8 cellular contexts compared by ENCODE assay signal in the genomic region with DNA sequence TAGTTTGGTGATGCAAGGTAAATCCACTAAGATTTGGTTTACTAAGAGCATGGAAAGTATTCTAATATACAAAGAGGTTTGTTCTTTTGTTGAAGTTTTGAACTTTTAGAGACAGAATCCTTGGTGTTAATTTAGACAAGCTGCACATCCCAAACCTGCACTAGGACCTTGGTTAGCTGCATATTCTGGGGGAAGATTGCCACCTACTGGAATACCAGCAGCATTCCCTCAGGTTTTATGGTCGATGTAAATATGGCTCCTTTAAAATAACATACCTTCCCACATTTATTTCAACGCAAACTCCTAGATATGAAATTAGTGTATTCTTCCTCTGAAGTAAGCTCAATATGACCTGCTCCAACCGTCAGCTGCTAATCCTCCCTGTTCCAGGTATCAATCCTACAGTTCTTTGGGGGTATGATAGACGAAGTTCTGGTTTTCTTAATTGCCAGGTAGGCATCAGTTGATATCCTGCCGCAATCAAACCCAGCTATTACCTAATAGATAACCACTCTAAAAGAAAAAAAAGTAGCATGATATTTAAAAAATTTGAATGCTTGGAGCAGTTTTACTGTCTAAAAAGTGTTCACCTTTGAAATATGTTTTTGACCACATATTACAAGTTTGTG.
DNase-seq lines count a peak whose midpoint lies in the region; ATAC-seq, FAIRE-seq and TF ChIP-seq lines count a peak whose summit lies in the region.

No MANE protein-coding gene starts in this region.

- H3K4me3 ChIP-seq in A549 (no peak overlapping the region), thyroid gland (replicated peaks in 1 of 3) (no peak overlapping the region)

- H3K27ac ChIP-seq in A549 (no peak overlapping the region), thyroid gland (no peak overlapping the region)

- 0 out of 3 replicates have a peak overlapping the region, but pooled peaks have one; percentile 25 for H3K4me2 ChIP-seq in A549

- no peaks in the 10 kb centered on the region for H3K4me1 Mint-ChIP-seq in activated naive CD8-positive, alpha-beta T cell treated with anti-CD3 and anti-CD28 coated beads for 36 hours

- POLR2A ChIA-PET in A549 (lab: Yijun Ruan, JAX) = no interaction called here

- no peak overlapping the region for H3K27ac Mint-ChIP-seq in activated naive CD8-positive, alpha-beta T cell treated with anti-CD3 and anti-CD28 coated beads for 36 hours

- no peaks in the 10 kb centered on the region for H3K36me3 ChIP-seq in thyroid gland

- H3K27me3 Mint-ChIP-seq in activated naive CD8-positive, alpha-beta T cell treated with anti-CD3 and anti-CD28 coated beads for 36 hours = no peaks in the 10 kb centered on the region

- peak; percentile 54 to 76; a peak in 3 of 6 replicates for ATAC-seq in A549
- ATAC-seq in HG03025 (IDR thresholded peaks at IDR 0.05; ENCODE audit: low FRiP score, unreplicated experiment) = no peak

- TF ChIP-seq EP300 in A549 (IDR thresholded peaks at IDR 0.05) = no peak

- H3K4me3 Mint-ChIP-seq in activated naive CD8-positive, alpha-beta T cell treated with anti-CD3 and anti-CD28 coated beads for 36 hours = no peak overlapping the region

- TF ChIP-seq CTCF in A549 (IDR thresholded peaks at IDR 0.05) (peak; percentile 57), GM13976 (IDR thresholded peaks at IDR 0.05; ENCODE audit: borderline replicate concordance, control extremely low read depth, extremely low read depth, insufficient read depth, missing control alignments) (peak; percentile 61), thyroid gland (IDR thresholded peaks at IDR 0.05) (peak in 5 of 6 experiments; percentile 13 to 57 (median 53))

- TF ChIP-seq POLR2A in A549 (IDR thresholded peaks at IDR 0.05; ENCODE audit: low read length) = no peak
- no peak for TF ChIP-seq POLR2A in thyroid gland (IDR thresholded peaks at IDR 0.05)

- TF ChIP-seq RAD21 in A549 (conservative IDR thresholded peaks at IDR 0.05 in 1 of 2, IDR thresholded peaks at IDR 0.05 in 1 of 2) = peak; percentile 66 to 71

- no peaks in the 10 kb centered on the region for H3K36me3 Mint-ChIP-seq in activated naive CD8-positive, alpha-beta T cell treated with anti-CD3 and anti-CD28 coated beads for 36 hours

- H3K27me3 ChIP-seq in thyroid gland = no peaks in the 10 kb centered on the region

- WGBS in A549 (ENCODE audit: missing lambda C conversion rate) = 1% methylated on average over 5 of the region's 5 CpGs
- 26 to 30% methylated on average over 5 of the region's 5 CpGs for WGBS in thyroid gland, 2 donors

- peaks cover 2% of the 10 kb centered on the region for H3K9me3 Mint-ChIP-seq in activated naive CD8-positive, alpha-beta T cell treated with anti-CD3 and anti-CD28 coated beads for 36 hours

- DNase-seq in A549 (ENCODE audit: low read depth in 1 of 2, low spot score in 1 of 2) (peak; percentile 1 to 53), GM13976 (ENCODE audit: low spot score) (no peak), MV-4-11 (lab: John Stamatoyannopoulos, UW) (peak; percentile 7), SK-MEL-5 (ENCODE audit: low read depth, low spot score) (peak; percentile 71), globus pallidus (ENCODE audit: low spot score) (peak; percentile 30), thyroid gland (no peak)
- DNase-seq in activated naive CD8-positive, alpha-beta T cell treated with anti-CD3 and anti-CD28 coated beads for 36 hours = no peak

- H3K4me1 ChIP-seq in A549 (no peaks in the 10 kb centered on the region), thyroid gland (no peaks in the 10 kb centered on the region)

- H3K9me3 ChIP-seq in A549 (no peaks in the 10 kb centered on the region), thyroid gland (no peaks in the 10 kb centered on the region)

- intact Hi-C loops in thyroid gland (cut with DNase I) = no loop called here

- in situ Hi-C loops in GM13976 (cut with MboI; ENCODE audit: low sequenced_read_pairs, unreplicated experiment) = loop anchor here (25.0 kb wide), 1 partner anchor 1045 kb away; no protein-coding TSS in a partner anchor
- in situ Hi-C loops in SK-MEL-5 (cut with HindIII; ENCODE audit: low pct_unique_long_range_greater_than_20kb, low sequenced_read_pairs) = no loop called here

- no peak for FAIRE-seq in A549 (lab: Jason Lieb, UNC)

- CTCF ChIA-PET in A549 (lab: Yijun Ruan, JAX) = interaction anchor here (0.7 to 1.2 kb wide), 2 partner anchors 1049 to 1050 kb away, joined by 3 to 12 read pairs; no protein-coding TSS in a partner anchor

TF ChIP-seq in A549, 52 proteins besides CTCF, POLR2A, EP300 and RAD21:
- peak; percentile 50 for TF ChIP-seq SMC3 (IDR thresholded peaks at IDR 0.05)
- TF ChIP-seq CBX8 (IDR thresholded peaks at IDR 0.05) = no peak
TF ChIP-seq in A549: peak in this region for 1.

Comparison
In these comparisons a context has a peak if more than half of its experiments do, and no peak if none do; other contexts are left out.
1. DNase-seq: peak in A549 (2 of 2), MV-4-11 (single experiment), SK-MEL-5 (single experiment) and globus pallidus (single experiment); none in GM13976 (single experiment), thyroid gland (0 of 2) and activated naive CD8-positive, alpha-beta T cell treated with anti-CD3 and anti-CD28 coated beads for 36 hours (single experiment).
2. Peak in every context shown above with its lines, with median percentiles within 50 percentile points of each other: CTCF ChIP-seq.